ENCODE assay signal across 1 cellular context in the genomic region with DNA sequence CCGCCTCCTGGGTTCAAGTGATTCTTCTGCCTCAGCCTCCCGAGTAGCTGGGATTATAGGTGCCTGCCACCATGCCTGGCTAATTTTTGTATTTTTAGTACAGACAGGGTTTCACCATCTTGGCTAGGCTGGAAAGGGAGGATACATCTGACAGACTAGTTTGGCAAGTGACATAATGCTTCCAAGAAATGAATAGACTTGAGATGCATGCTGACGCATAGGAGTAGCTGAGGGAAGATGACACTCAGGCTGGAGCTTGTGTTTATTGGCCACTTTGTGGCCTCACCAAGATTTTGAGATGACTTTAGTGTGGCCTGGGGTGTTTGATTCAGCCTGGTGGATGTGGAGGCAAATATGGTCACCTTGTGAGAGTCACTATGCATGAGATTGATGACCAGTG.
TF ChIP-seq lines count a peak whose summit lies in the region.

No MANE protein-coding gene starts in this region.

TF ChIP-seq in HepG2, 621 proteins besides CTCF, POLR2A, EP300 and RAD21:
- TF ChIP-seq, protein P1, sequence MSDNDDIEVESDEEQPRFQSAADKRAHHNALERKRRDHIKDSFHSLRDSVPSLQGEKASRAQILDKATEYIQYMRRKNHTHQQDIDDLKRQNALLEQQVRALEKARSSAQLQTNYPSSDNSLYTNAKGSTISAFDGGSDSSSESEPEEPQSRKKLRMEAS (IDR thresholded peaks at IDR 0.05): no peak
- TF ChIP-seq KDM1A (CRISPR knock-in tag; IDR thresholded peaks at IDR 0.05): no peak
- no peak for TF ChIP-seq ZNF562 (CRISPR knock-in tag; IDR thresholded peaks at IDR 0.05; ENCODE audit: borderline replicate concordance)
- TF ChIP-seq, protein P2, sequence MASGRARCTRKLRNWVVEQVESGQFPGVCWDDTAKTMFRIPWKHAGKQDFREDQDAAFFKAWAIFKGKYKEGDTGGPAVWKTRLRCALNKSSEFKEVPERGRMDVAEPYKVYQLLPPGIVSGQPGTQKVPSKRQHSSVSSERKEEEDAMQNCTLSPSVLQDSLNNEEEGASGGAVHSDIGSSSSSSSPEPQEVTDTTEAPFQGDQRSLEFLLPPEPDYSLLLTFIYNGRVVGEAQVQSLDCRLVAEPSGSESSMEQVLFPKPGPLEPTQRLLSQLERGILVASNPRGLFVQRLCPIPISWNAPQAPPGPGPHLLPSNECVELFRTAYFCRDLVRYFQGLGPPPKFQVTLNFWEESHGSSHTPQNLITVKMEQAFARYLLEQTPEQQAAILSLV (CRISPR knock-in tag; IDR thresholded peaks at IDR 0.05; ENCODE audit: borderline replicate concordance): no peak
- TF ChIP-seq SAP130 (CRISPR knock-in tag; IDR thresholded peaks at IDR 0.05; ENCODE audit: low read depth): no peak
- TF ChIP-seq, protein P3, sequence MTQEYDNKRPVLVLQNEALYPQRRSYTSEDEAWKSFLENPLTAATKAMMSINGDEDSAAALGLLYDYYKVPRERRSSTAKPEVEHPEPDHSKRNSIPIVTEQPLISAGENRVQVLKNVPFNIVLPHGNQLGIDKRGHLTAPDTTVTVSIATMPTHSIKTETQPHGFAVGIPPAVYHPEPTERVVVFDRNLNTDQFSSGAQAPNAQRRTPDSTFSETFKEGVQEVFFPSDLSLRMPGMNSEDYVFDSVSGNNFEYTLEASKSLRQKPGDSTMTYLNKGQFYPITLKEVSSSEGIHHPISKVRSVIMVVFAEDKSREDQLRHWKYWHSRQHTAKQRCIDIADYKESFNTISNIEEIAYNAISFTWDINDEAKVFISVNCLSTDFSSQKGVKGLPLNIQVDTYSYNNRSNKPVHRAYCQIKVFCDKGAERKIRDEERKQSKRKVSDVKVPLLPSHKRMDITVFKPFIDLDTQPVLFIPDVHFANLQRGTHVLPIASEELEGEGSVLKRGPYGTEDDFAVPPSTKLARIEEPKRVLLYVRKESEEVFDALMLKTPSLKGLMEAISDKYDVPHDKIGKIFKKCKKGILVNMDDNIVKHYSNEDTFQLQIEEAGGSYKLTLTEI (CRISPR knock-in tag; conservative IDR thresholded peaks at IDR 0.05): no peak
- TF ChIP-seq RARA (CRISPR knock-in tag; IDR thresholded peaks at IDR 0.05): no peak
- TF ChIP-seq, protein P4, sequence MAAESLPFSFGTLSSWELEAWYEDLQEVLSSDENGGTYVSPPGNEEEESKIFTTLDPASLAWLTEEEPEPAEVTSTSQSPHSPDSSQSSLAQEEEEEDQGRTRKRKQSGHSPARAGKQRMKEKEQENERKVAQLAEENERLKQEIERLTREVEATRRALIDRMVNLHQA (CRISPR knock-in tag; IDR thresholded peaks at IDR 0.05): no peak
